ENCODE assay signal across 13 cellular contexts in the genomic region with DNA sequence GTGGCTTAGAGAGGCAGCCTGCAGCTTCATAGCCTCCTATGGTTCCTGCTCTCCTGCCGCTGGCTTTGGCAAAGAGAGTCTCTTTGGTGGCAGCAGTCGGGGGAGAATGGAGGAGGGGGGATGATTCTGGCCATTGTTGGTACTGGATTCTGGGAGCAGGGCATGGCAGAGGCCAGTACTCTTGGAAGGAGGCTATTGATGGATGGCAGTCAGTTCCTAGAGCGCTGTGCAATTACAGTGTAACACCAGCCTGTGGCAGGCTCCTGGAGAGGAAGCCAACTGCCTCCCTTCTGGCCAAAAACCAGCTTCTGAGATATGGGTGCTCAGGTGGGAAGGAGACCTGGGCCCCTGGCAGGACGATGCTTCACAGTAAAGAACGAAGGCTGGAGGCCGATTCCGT. TPM values are rescaled to one million over a fixed set of nuclear protein-coding genes. Genes with fewer than 3 reads are reported as not detected.
A peak's percentile ranks its signal among the peaks of the same experiment; 100 is the strongest.
DNase-seq lines count a peak whose midpoint lies in the region; ATAC-seq, FAIRE-seq and TF ChIP-seq lines count a peak whose summit lies in the region.
"Had no signal": no experiment of that assay in that cellular context is flagged by ENCODE, and none has a peak within 500 bp of the region (broad histone marks: within the 10 kb centered on the region; RNA-seq: fewer than 3 reads in every experiment).

No MANE protein-coding gene starts in this region.

- no peak overlapping the region for H3K14ac ChIP-seq in mesenchymal stem cell (ENCODE audit: low read length in 2 of 2)

- H2BK12ac ChIP-seq in mesenchymal stem cell (ENCODE audit: low read length in 2 of 2) = no peak overlapping the region

- DNase-seq in DMS 273 (lab: John Stamatoyannopoulos, UW; ENCODE audit: unreplicated experiment) = peak; percentile 3
- DNase-seq in DMS 273 treated with DMSO at 0.1 percent for 48 hours (lab: John Stamatoyannopoulos, UW) = no peak
- DNase-seq in HEK293T (ENCODE audit: extremely low spot score) = peak; percentile 4
- no peak for DNase-seq in brain microvascular endothelial cell
- DNase-seq in mesenchymal stem cell = no peak
- DNase-seq in GM12891 (ENCODE audit: insufficient read length, low spot score) = no peak
- DNase-seq in Karpas-422 = no peak
- DNase-seq: activated gamma-delta T cell had no signal

- H3K4ac ChIP-seq in mesenchymal stem cell (ENCODE audit: low read depth in 1 of 2, low read length in 2 of 2) = no peak overlapping the region

- H2AFZ ChIP-seq in mesenchymal stem cell (ENCODE audit: low read depth, low read length) (peak overlapping the region; percentile 31), Karpas-422 (ENCODE audit: low read length) (no peak overlapping the region)

- H3K4me3 ChIP-seq in brain microvascular endothelial cell (ENCODE audit: low read depth, low read length) = no peak overlapping the region
- no peak overlapping the region for H3K4me3 ChIP-seq in mesenchymal stem cell (ENCODE audit: insufficient read depth in 1 of 2, low read depth in 1 of 2, low read length in 2 of 2)
- no peak overlapping the region for H3K4me3 ChIP-seq in Karpas-422 (ENCODE audit: low read length)
- H3K4me3 ChIP-seq: body of pancreas, transverse colon had no signal

- no peak overlapping the region for H3K4me2 ChIP-seq in mesenchymal stem cell (ENCODE audit: low read length, poor library complexity, severe bottlenecking)
- no peak overlapping the region for H3K4me2 ChIP-seq in Karpas-422 (ENCODE audit: low read depth, low read length, poor library complexity, severe bottlenecking)

- H3K9ac ChIP-seq in mesenchymal stem cell (ENCODE audit: low read length) (no peak overlapping the region), Karpas-422 (ENCODE audit: low read length) (no peak overlapping the region)

- no peak overlapping the region for H2BK15ac ChIP-seq in mesenchymal stem cell (ENCODE audit: low read depth, poor library complexity, severe bottlenecking)

- H3K9me2 ChIP-seq in Karpas-422 (replicated peaks; ENCODE audit: insufficient read depth, low read length) = no peaks in the 10 kb centered on the region

- no peak overlapping the region for H2BK120ac ChIP-seq in mesenchymal stem cell (ENCODE audit: low read depth, low read length)

- H3K79me1 ChIP-seq in mesenchymal stem cell (replicated peaks; ENCODE audit: low read length, poor library complexity, severe bottlenecking) = no peaks in the 10 kb centered on the region

- H2AK5ac ChIP-seq in mesenchymal stem cell (ENCODE audit: low read length, severe bottlenecking) = no peak overlapping the region

- no peak overlapping the region for H3K18ac ChIP-seq in mesenchymal stem cell (ENCODE audit: low read depth in 1 of 2, low read length in 2 of 2)

- no peak overlapping the region for H2BK5ac ChIP-seq in mesenchymal stem cell (ENCODE audit: low read depth, low read length, poor library complexity, severe bottlenecking)

- CTCF ChIA-PET in HEK293T (lab: Yijun Ruan, JAX) = interaction anchor here (0.7 to 0.9 kb wide), 6 partner anchors 10 to 569 kb away, joined by 3 to 4 read pairs (median 3); no protein-coding TSS in a partner anchor

- H3K79me2 ChIP-seq in Karpas-422 (ENCODE audit: low read length) = no peaks in the 10 kb centered on the region

- no peak overlapping the region for H4K8ac ChIP-seq in mesenchymal stem cell (ENCODE audit: low read length)

- H3K36me3 ChIP-seq in brain microvascular endothelial cell (replicated peaks) (no peaks in the 10 kb centered on the region), mesenchymal stem cell (ENCODE audit: control insufficient read depth in 1 of 2, insufficient read depth in 2 of 2, low read depth in 1 of 2, low read length in 2 of 2) (no peaks in the 10 kb centered on the region), Karpas-422 (ENCODE audit: insufficient read depth, low read length) (no peaks in the 10 kb centered on the region)
- H3K36me3 ChIP-seq: transverse colon had no signal

- H3K4me1 ChIP-seq in mesenchymal stem cell (ENCODE audit: control insufficient read depth, insufficient read depth, low read depth, low read length) (no peaks in the 10 kb centered on the region), Karpas-422 (ENCODE audit: low read length) (no peaks in the 10 kb centered on the region)
- H3K4me1 ChIP-seq: transverse colon had no signal

- H3K27me3 ChIP-seq in brain microvascular endothelial cell (replicated peaks) (no peaks in the 10 kb centered on the region), mesenchymal stem cell (ENCODE audit: control insufficient read depth in 1 of 2, insufficient read depth in 1 of 2, low read length in 2 of 2) (peaks cover 0 to 7% of the 10 kb centered on the region in 2 experiments), Karpas-422 (ENCODE audit: low read length) (no peaks in the 10 kb centered on the region)
- H3K27me3 ChIP-seq: body of pancreas, transverse colon had no signal

- no peak for ATAC-seq in GM18517 (IDR thresholded peaks at IDR 0.05; ENCODE audit: unreplicated experiment)
- ATAC-seq: activated naive CD8-positive, alpha-beta T cell treated with anti-CD3 and anti-CD28 coated beads, Interleukin-2, amount 50 U/mL, for 24 hours; body of pancreas had no signal

- no peak for FAIRE-seq in GM12891 (lab: Jason Lieb, UNC)

- H4K20me1 ChIP-seq in Karpas-422 (ENCODE audit: insufficient read depth, low read depth, low read length) = no peaks in the 10 kb centered on the region

- no peak overlapping the region for H4K91ac ChIP-seq in mesenchymal stem cell (ENCODE audit: low read length)

- TF ChIP-seq CTCF in brain microvascular endothelial cell (IDR thresholded peaks at IDR 0.05; ENCODE audit: low read depth, low read length, missing control alignments) = peak; percentile 41

- 87% methylated on average over 7 of the region's 7 CpGs for WGBS in mesenchymal stem cell

- POLR2A ChIA-PET in HEK293T (lab: Yijun Ruan, JAX) = no interaction called here

- H3K9me3 ChIP-seq in mesenchymal stem cell (ENCODE audit: control insufficient read depth, low read length) (no peaks in the 10 kb centered on the region), Karpas-422 (ENCODE audit: low read length) (no peaks in the 10 kb centered on the region)
- H3K9me3 ChIP-seq: body of pancreas, transverse colon had no signal

- no peak overlapping the region for H3K27ac ChIP-seq in brain microvascular endothelial cell
- no peak overlapping the region for H3K27ac ChIP-seq in mesenchymal stem cell (ENCODE audit: low read length, poor library complexity, severe bottlenecking)
- no peak overlapping the region for H3K27ac ChIP-seq in Karpas-422 (ENCODE audit: low read length)
- H3K27ac ChIP-seq: 22Rv1, body of pancreas, transverse colon had no signal

- H3K23ac ChIP-seq in mesenchymal stem cell (ENCODE audit: low read length in 2 of 2) = no peak overlapping the region

- in situ Hi-C loops in brain microvascular endothelial cell (cut with HindIII; ENCODE audit: low pct_ligation_motif_present, low sequenced_read_pairs) = no loop called here

- no peak for TF ChIP-seq POLR2A in GM12891 (IDR thresholded peaks at IDR 0.05; ENCODE audit: low read depth, low read length)

TF ChIP-seq in HEK293T, 16 proteins besides CTCF, POLR2A, EP300 and RAD21:
- TF ChIP-seq FOXM1 (IDR thresholded peaks at IDR 0.05; ENCODE audit: borderline replicate concordance) (no peak), FOXK2 (IDR thresholded peaks at IDR 0.05) (no peak), ELF4 (IDR thresholded peaks at IDR 0.05) (no peak), L3MBTL2 (conservative IDR thresholded peaks at IDR 0.05) (no peak), SP1 (IDR thresholded peaks at IDR 0.05) (no peak)
- TF ChIP-seq, protein P1, sequence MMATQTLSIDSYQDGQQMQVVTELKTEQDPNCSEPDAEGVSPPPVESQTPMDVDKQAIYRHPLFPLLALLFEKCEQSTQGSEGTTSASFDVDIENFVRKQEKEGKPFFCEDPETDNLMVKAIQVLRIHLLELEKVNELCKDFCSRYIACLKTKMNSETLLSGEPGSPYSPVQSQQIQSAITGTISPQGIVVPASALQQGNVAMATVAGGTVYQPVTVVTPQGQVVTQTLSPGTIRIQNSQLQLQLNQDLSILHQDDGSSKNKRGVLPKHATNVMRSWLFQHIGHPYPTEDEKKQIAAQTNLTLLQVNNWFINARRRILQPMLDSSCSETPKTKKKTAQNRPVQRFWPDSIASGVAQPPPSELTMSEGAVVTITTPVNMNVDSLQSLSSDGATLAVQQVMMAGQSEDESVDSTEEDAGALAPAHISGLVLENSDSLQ (IDR thresholded peaks at IDR 0.05) = no peak

TF ChIP-seq in GM12891, 5 proteins besides CTCF, POLR2A, EP300 and RAD21:
- TF ChIP-seq TAF1 (IDR thresholded peaks at IDR 0.05; ENCODE audit: low read depth, low read length) = no peak
- no peak for TF ChIP-seq POLR2AphosphoS5 (IDR thresholded peaks at IDR 0.05; ENCODE audit: low read depth, low read length)
- TF ChIP-seq POU2F2 (IDR thresholded peaks at IDR 0.05; ENCODE audit: low read depth, low read length) = no peak
- no peak for TF ChIP-seq SPI1 (IDR thresholded peaks at IDR 0.05; ENCODE audit: low read depth, low read length)
- no peak for TF ChIP-seq PAX5 (IDR thresholded peaks at IDR 0.05; ENCODE audit: insufficient read depth, low read length, severe bottlenecking)

RNA-seq across cellular contexts. Expression of a gene that starts 47.9 kb away (rescaled TPM):
- 5.4 TPM for polyA plus RNA-seq in mesenchymal stem cell (2013, experiment 1 of 2)
- polyA plus RNA-seq in mesenchymal stem cell (2013, experiment 2 of 2) = 5.0 TPM
- 4.3 TPM for polyA plus RNA-seq in GM12891 (2012; ENCODE audit: low read depth, missing spikeins)
- total RNA-seq in Karpas-422 (2014; rRNA removed; shearing (Covaris generic); ENCODE audit: low replicate concordance) = 62.7 and 66.7 TPM in 2 replicates

Comparison
In these comparisons a context has a peak if more than half of its experiments do, and no peak if none do; other contexts are left out.
1. DNase-seq: peak in DMS 273 (single experiment) and HEK293T (single experiment); none in DMS 273 treated with DMSO at 0.1 percent for 48 hours (single experiment), brain microvascular endothelial cell (single experiment), mesenchymal stem cell (single experiment), GM12891 (single experiment) and Karpas-422 (single experiment).